In the genomic region with DNA sequence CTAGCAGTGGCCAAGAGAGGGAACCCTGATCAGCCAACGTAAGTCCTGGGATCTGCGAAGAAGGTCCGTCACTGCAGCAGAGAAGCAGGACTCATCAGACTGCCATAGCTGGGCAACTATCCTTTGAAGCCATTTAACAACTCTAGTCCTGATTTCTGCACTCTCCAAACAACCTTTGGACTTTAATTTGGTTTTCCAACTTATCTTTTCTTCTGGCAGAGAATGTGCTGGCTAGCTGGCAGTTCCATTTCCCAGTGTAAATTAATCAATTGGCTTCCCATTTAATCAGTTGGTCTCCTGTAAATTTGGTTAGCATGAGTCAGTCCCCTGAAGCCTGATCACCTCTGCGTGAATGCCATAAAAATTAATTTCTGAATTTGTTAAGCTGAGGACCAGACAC, we compare ENCODE assay signal across 34 cellular contexts.
"Had no signal": no experiment of that assay in that cellular context is flagged by ENCODE, and none has a peak within 500 bp of the region (broad histone marks: within the 10 kb centered on the region; RNA-seq: fewer than 3 reads in every experiment).

No MANE protein-coding gene starts in this region.

- H3K36me3 ChIP-seq: adrenal gland, cardiac muscle cell had no signal

- H3K4me1 ChIP-seq: adrenal gland had no signal

- H3K27me3 ChIP-seq: cardiac muscle cell had no signal

- H3K4me3 ChIP-seq: adrenal gland, cardiac muscle cell had no signal

- DNase-seq: activated B cell treated with CpG ODN at 0.5 μM for 24 hours; activated CD4-positive, alpha-beta memory T cell treated with anti-CD3 and anti-CD28 coated beads for 36 hours; activated CD4-positive, alpha-beta T cell treated with anti-CD3 and anti-CD28 coated beads for 4 hours; activated CD4-positive, alpha-beta T cell treated with anti-CD3 and anti-CD28 coated beads, Interleukin-2, amount 10 ng/mL, durations not matched to agents 24 days and 14 days; activated CD4-positive, alpha-beta T cell treated with anti-CD3 and anti-CD28 coated beads, Interleukin-2, amount 50 U/mL, for 1 hour; activated CD4-positive, alpha-beta T cell treated with anti-CD3 and anti-CD28 coated beads, Interleukin-2, amount 50 U/mL, for 4 hours; activated CD4-positive, CD25-positive, alpha-beta regulatory T cell treated with anti-CD3 and anti-CD28 coated beads, Interleukin-2, amount 50 U/mL, for 72 hours; activated CD8-positive, alpha-beta memory T cell treated with anti-CD3 and anti-CD28 coated beads, Interleukin-2, amount 50 U/mL, for 4 hours; activated CD8-positive, alpha-beta T cell treated with anti-CD3 and anti-CD28 coated beads for 36 hours; activated effector memory CD4-positive, alpha-beta T cell treated with anti-CD3 and anti-CD28 coated beads, Interleukin-2, amount 50 U/mL, for 16 hours; activated gamma-delta T cell treated with Interleukin-2 at 50 U/mL for 16 hours; activated naive CD4-positive, alpha-beta T cell; activated naive CD4-positive, alpha-beta T cell treated with anti-CD3 and anti-CD28 coated beads for 36 hours; activated naive CD4-positive, alpha-beta T cell treated with anti-CD3 and anti-CD28 coated beads, Interleukin-2, amount 50 U/mL, for 16 hours; activated naive CD8-positive, alpha-beta T cell treated with anti-CD3 and anti-CD28 coated beads for 36 hours; activated T-cell treated with anti-CD3 and anti-CD28 coated beads for 4 hours; activated T-cell treated with anti-CD3 and anti-CD28 coated beads, Interleukin-2, amount 50 U/mL, for 1 hour; activated T-cell treated with anti-CD3 and anti-CD28 coated beads, Interleukin-2, amount 50 U/mL, for 4 hours; activated T-cell treated with anti-CD3 and anti-CD28 coated beads, Interleukin-2, amount 50 U/mL, for 72 hours; adrenal gland; amniotic stem cell; aorta; caudate nucleus; cerebellar nuclear complex; T-helper 1 cell; T-helper 2 cell; T-helper 9 cell had no signal

- H3K27ac ChIP-seq: adrenal gland, cardiac muscle cell, VCaP had no signal

- H3K9me3 ChIP-seq: adrenal gland had no signal

- ATAC-seq: activated CD8-positive, alpha-beta T cell treated with anti-CD3 and anti-CD28 coated beads for 36 hours; activated naive CD4-positive, alpha-beta T cell treated with anti-CD3 and anti-CD28 coated beads, Interleukin-2, amount 50 U/mL, for 72 hours; activated T-cell treated with anti-CD3 and anti-CD28 coated beads, Interleukin-2, amount 50 U/mL, for 4 hours; activated T-cell treated with anti-CD3 and anti-CD28 coated beads, Interleukin-2, amount 50 U/mL, for 72 hours; activated T-helper 17 cell treated with anti-CD3 and anti-CD28 coated beads, Interleukin-2, amount 50 U/mL, for 72 hours had no signal

- FAIRE-seq: astrocyte, bronchial epithelial cell, TTC549 had no signal
